In the genomic region with DNA sequence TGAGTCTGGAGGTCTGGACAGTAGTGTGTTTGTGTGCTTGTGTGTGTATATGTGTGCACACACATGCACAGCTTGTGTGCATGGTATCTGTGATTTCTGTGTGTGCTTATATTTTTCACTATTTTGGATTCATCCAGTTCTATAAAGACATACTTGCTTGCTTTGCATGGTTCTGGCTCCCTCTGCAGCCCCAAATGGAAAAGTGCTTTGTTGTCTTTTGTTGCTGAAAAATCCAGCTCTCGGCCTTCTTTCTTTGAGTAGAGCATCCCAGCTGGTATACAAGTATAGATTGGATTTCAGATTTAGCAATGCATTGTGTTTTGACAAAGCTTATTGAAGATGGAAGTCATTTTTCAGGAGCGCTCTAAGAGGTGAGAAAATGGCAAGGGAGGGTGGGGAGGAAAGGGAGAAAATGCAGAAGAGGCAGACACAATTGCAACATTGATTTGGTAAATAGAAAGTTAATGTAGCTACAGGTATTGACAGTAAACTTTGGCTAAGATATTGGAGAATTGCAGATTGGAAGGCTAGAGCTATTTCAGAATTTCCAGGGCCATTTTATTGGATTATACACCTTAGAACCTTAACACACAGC, we compare ENCODE assay signal across 8 cellular contexts.
DNase-seq lines count a peak whose midpoint lies in the region; ATAC-seq and TF ChIP-seq lines count a peak whose summit lies in the region.
"Had no signal": no experiment of that assay in that cellular context is flagged by ENCODE, and none has a peak within 500 bp of the region (broad histone marks: within the 10 kb centered on the region; RNA-seq: fewer than 3 reads in every experiment).

No MANE protein-coding gene starts in this region.

- DNase-seq in NCI-H2171 treated with DMSO at 0.1 percent for 48 hours (lab: John Stamatoyannopoulos, UW) (peak; percentile 86), chondrocyte (ENCODE audit: low spot score) (no peak), mesothelial cell of epicardium (ENCODE audit: low spot score in 2 of 2, unreplicated experiment in 2 of 2) (no peak), GM19238 (ENCODE audit: insufficient read length, low spot score) (no peak)
- no peak for DNase-seq in activated naive CD4-positive, alpha-beta T cell treated with anti-CD3 and anti-CD28 coated beads, Interleukin-2, amount 10 ng/mL, durations not matched to agents 7 days and 5 days

- H3K27ac Mint-ChIP-seq in chondrocyte (ENCODE audit: unreplicated experiment), result no peak overlapping the region
- no peak overlapping the region for H3K27ac Mint-ChIP-seq in mesothelial cell of epicardium
- no peak overlapping the region for H3K27ac Mint-ChIP-seq in activated naive CD4-positive, alpha-beta T cell treated with anti-CD3 and anti-CD28 coated beads, Interleukin-2, amount 10 ng/mL, durations not matched to agents 7 days and 5 days

- H3K36me3 Mint-ChIP-seq in chondrocyte (ENCODE audit: low read depth), result no peaks in the 10 kb centered on the region
- H3K36me3 Mint-ChIP-seq in mesothelial cell of epicardium, result no peaks in the 10 kb centered on the region
- no peaks in the 10 kb centered on the region for H3K36me3 Mint-ChIP-seq in activated naive CD4-positive, alpha-beta T cell treated with anti-CD3 and anti-CD28 coated beads, Interleukin-2, amount 10 ng/mL, durations not matched to agents 7 days and 5 days

- CTCF ChIA-PET in activated naive CD4-positive, alpha-beta T cell treated with anti-CD3 and anti-CD28 coated beads, Interleukin-2, amount 10 ng/mL, durations not matched to agents 7 days and 5 days (lab: Charles Lee), result no interaction called here

- H3K4me1 Mint-ChIP-seq in chondrocyte (ENCODE audit: low read depth) (no peaks in the 10 kb centered on the region), mesothelial cell of epicardium (peaks cover 28% of the 10 kb centered on the region)
- H3K4me1 Mint-ChIP-seq in activated naive CD4-positive, alpha-beta T cell treated with anti-CD3 and anti-CD28 coated beads, Interleukin-2, amount 10 ng/mL, durations not matched to agents 7 days and 5 days, result no peaks in the 10 kb centered on the region

- no peak overlapping the region for H3K4me3 ChIP-seq in GM12875 (ENCODE audit: low read depth, low read length)
- H3K4me3 ChIP-seq: skin epidermis had no signal

- no peaks in the 10 kb centered on the region for H3K27me3 Mint-ChIP-seq in chondrocyte (ENCODE audit: low read depth)
- H3K27me3 Mint-ChIP-seq in mesothelial cell of epicardium (ENCODE audit: low read depth), result no peaks in the 10 kb centered on the region
- no peaks in the 10 kb centered on the region for H3K27me3 Mint-ChIP-seq in activated naive CD4-positive, alpha-beta T cell treated with anti-CD3 and anti-CD28 coated beads, Interleukin-2, amount 10 ng/mL, durations not matched to agents 7 days and 5 days

- TF ChIP-seq CTCF in GM12875 (IDR thresholded peaks at IDR 0.05; ENCODE audit: borderline replicate concordance, insufficient read depth, low read depth, low read length) (peak; percentile 53; the same call in 1 of the 2 replicates), chondrocyte (IDR thresholded peaks at IDR 0.05) (peak; percentile 89), mesothelial cell of epicardium (IDR thresholded peaks at IDR 0.05; ENCODE audit: unreplicated experiment) (peak; percentile 31)

- H3K4me3 Mint-ChIP-seq in chondrocyte (ENCODE audit: unreplicated experiment) (no peak overlapping the region), mesothelial cell of epicardium (no peak overlapping the region)
- H3K4me3 Mint-ChIP-seq in activated naive CD4-positive, alpha-beta T cell treated with anti-CD3 and anti-CD28 coated beads, Interleukin-2, amount 10 ng/mL, durations not matched to agents 7 days and 5 days, result no peak overlapping the region

- H3K9me3 Mint-ChIP-seq in chondrocyte (ENCODE audit: low read depth) (no peaks in the 10 kb centered on the region), mesothelial cell of epicardium (no peaks in the 10 kb centered on the region)
- H3K9me3 Mint-ChIP-seq in activated naive CD4-positive, alpha-beta T cell treated with anti-CD3 and anti-CD28 coated beads, Interleukin-2, amount 10 ng/mL, durations not matched to agents 7 days and 5 days, result peaks cover 2% of the 10 kb centered on the region

- no peak for ATAC-seq in HG02642 (IDR thresholded peaks at IDR 0.05; ENCODE audit: poor library complexity, unreplicated experiment)

Comparison
In these comparisons a context has a peak if more than half of its experiments do, and no peak if none do; other contexts are left out.
1. CTCF ChIP-seq: peak in every context shown above with its lines; median percentile 89 in chondrocyte; 53 in GM12875; 31 in mesothelial cell of epicardium.